In genomic region chr5:172005708-172006377, GRCh38 we compare ENCODE assay signal across 8 cellular contexts. TPM values are rescaled to one million over a fixed set of nuclear protein-coding genes. Genes with fewer than 3 reads are reported as not detected.
DNase-seq lines count a peak whose midpoint lies in the region; ATAC-seq and TF ChIP-seq lines count a peak whose summit lies in the region.

No MANE protein-coding gene starts in this region.

- POLR2A ChIA-PET in HEK293T (lab: Yijun Ruan, JAX): interaction anchor here (0.6 to 4.2 kb wide), 20 partner anchors 9 to 618 kb away, joined by 3 to 29 read pairs (median 8); partner anchors contain the start of gene NPM1
- POLR2A ChIA-PET in Panc1 (lab: Charles Lee): interaction anchor here (0.5 to 0.7 kb wide), 2 partner anchors 69 to 74 kb away, joined by 6 to 9 read pairs; no protein-coding TSS in a partner anchor

- in situ Hi-C loops in Panc1 (cut with HindIII; ENCODE audit: low pct_unique_long_range_greater_than_20kb, low sequenced_read_pairs): no loop called here

- no peaks in the 10 kb centered on the region for H3K27me3 ChIP-seq in Panc1 (ENCODE audit: control insufficient read depth, insufficient read depth, low read length)
- H3K27me3 ChIP-seq in adrenal gland: no peaks in the 10 kb centered on the region
- H3K27me3 ChIP-seq in right cardiac atrium (ENCODE audit: control insufficient read depth, insufficient read depth): no peaks in the 10 kb centered on the region
- no peaks in the 10 kb centered on the region for H3K27me3 ChIP-seq in psoas muscle (ENCODE audit: insufficient read depth in 3 of 3, low read length in 2 of 3)

- H3K4me1 ChIP-seq in Panc1 (ENCODE audit: control insufficient read depth, insufficient read depth, low read length): peaks cover 54% of the 10 kb centered on the region
- peaks cover 37 to 51% of the 10 kb centered on the region in 2 donors for H3K4me1 ChIP-seq in adrenal gland (replicated peaks in 1 of 2)
- H3K4me1 ChIP-seq in right cardiac atrium (ENCODE audit: control insufficient read depth, insufficient read depth, low read length): peaks cover 3% of the 10 kb centered on the region
- H3K4me1 ChIP-seq in psoas muscle: peaks cover 39% of the 10 kb centered on the region

- no TSS peak for BruUV-seq in Panc1 (replicated peaks; lab: Mats Ljungman, UMichigan)

- peak overlapping the region; percentile 99 for H3K27ac ChIP-seq in Panc1 (ENCODE audit: low read length)
- H3K27ac ChIP-seq in adrenal gland: peak overlapping the region; percentile 91 to 98 (median 97)
- H3K27ac ChIP-seq in right cardiac atrium (ENCODE audit: low read length): peak overlapping the region; percentile 96
- peak overlapping the region; percentile 98 for H3K27ac ChIP-seq in psoas muscle

- 0 to 1% (median 0%) methylated on average over 34 to 38 of the region's 38 CpGs for WGBS in adrenal gland, 4 donors
- under 1% methylated on average over 38 of the region's 38 CpGs for WGBS in right cardiac atrium
- 0 to 2% (median 1%) methylated on average over 33 to 38 of the region's 38 CpGs for WGBS in psoas muscle, 3 donors

- CTCF ChIA-PET in HEK293T (lab: Yijun Ruan, JAX) (interaction anchor here (0.9 to 3.7 kb wide), 3 partner anchors 9 to 97 kb away, joined by 3 to 22 read pairs (median 3); no protein-coding TSS in a partner anchor), Panc1 (lab: Charles Lee) (interaction anchor here (0.6 to 2.9 kb wide), 4 partner anchors 22 to 94 kb away, joined by 4 to 21 read pairs (median 8); no protein-coding TSS in a partner anchor)

- TF ChIP-seq CTCF in Panc1 (IDR thresholded peaks at IDR 0.05) (no peak), adrenal gland (IDR thresholded peaks at IDR 0.05) (no peak), psoas muscle (IDR thresholded peaks at IDR 0.05) (no peak)

- H3K4me3 ChIP-seq in Panc1 (ENCODE audit: low read depth in 2 of 2, low read length in 2 of 2): peak overlapping the region; percentile 99 to 100
- peak overlapping the region; percentile 43 to 87 (median 77) for H3K4me3 ChIP-seq in adrenal gland
- peak overlapping the region; percentile 67 for H3K4me3 ChIP-seq in right cardiac atrium (ENCODE audit: low read length)
- peak overlapping the region; percentile 96 for H3K4me3 ChIP-seq in psoas muscle

- H3K9me3 ChIP-seq in Panc1 (ENCODE audit: control insufficient read depth, insufficient read depth, low read depth, low read length) (no peaks in the 10 kb centered on the region), adrenal gland (replicated peaks in 1 of 3) (no peaks in the 10 kb centered on the region), right cardiac atrium (ENCODE audit: control insufficient read depth, low read length) (no peaks in the 10 kb centered on the region), psoas muscle (no peaks in the 10 kb centered on the region)

- DNase-seq in ELR (ENCODE audit: low read depth) (peak; percentile 51), HEK293T (ENCODE audit: extremely low spot score) (peak; percentile 28), Panc1 (ENCODE audit: low read depth, low spot score) (no peak), adrenal gland (peak; percentile 25 to 64 (median 48)), right cardiac atrium (peak in 2 of 3 donors; percentile 22 to 61), psoas muscle (peak in 1 of 2 donors; percentile 56), NCI-H1694 (lab: John Stamatoyannopoulos, UW) (no peak)

- H3K36me3 ChIP-seq in Panc1 (ENCODE audit: control insufficient read depth, insufficient read depth, low read length) (peaks cover 14% of the 10 kb centered on the region), adrenal gland (replicated peaks in 1 of 2) (no peaks in the 10 kb centered on the region), psoas muscle (ENCODE audit: insufficient read depth in 1 of 2, low read depth in 1 of 2) (no peaks in the 10 kb centered on the region)

- no peak for TF ChIP-seq POLR2A in adrenal gland (IDR thresholded peaks at IDR 0.05)

- ATAC-seq in Panc1: peak; percentile 4; the same call in 1 of the 2 replicates
- peak; percentile 27 to 32 for ATAC-seq in right cardiac atrium
- ATAC-seq in psoas muscle: peak; percentile 6 to 34 (median 15)
- no peak for ATAC-seq in GM21786 (IDR thresholded peaks at IDR 0.05; ENCODE audit: unreplicated experiment)

- intact Hi-C loops in Panc1 (cut with micrococcal nuclease; ENCODE audit: unreplicated experiment): loop anchor here (5.0 kb wide), 1 partner anchor 79 kb away; no protein-coding TSS in a partner anchor
- intact Hi-C loops in adrenal gland (cut with DNase I): loop anchor here in 1 of 2 donors (10.0 kb wide), 1 partner anchor 91 kb away; no protein-coding TSS in a partner anchor
- intact Hi-C loops in right cardiac atrium (cut with DNase I): loop anchor here in 3 of 4 donors (10.0 kb wide), 2 partner anchors 81 to 91 kb away; no protein-coding TSS in a partner anchor
- intact Hi-C loops in psoas muscle (cut with DNase I): loop anchor here in 1 of 2 donors (10.0 kb wide), 1 partner anchor 91 kb away; no protein-coding TSS in a partner anchor

TF ChIP-seq in HEK293T, 16 proteins besides CTCF, POLR2A, EP300 and RAD21:
- TF ChIP-seq FOXM1 (IDR thresholded peaks at IDR 0.05; ENCODE audit: borderline replicate concordance) (no peak), HDGF (IDR thresholded peaks at IDR 0.05; ENCODE audit: borderline replicate concordance) (no peak), NFRKB (IDR thresholded peaks at IDR 0.05) (no peak), LEF1 (IDR thresholded peaks at IDR 0.05; ENCODE audit: borderline replicate concordance) (no peak), FOXA1 (IDR thresholded peaks at IDR 0.05) (no peak), BHLHE40 (IDR thresholded peaks at IDR 0.05; ENCODE audit: borderline replicate concordance) (no peak), FOXK2 (IDR thresholded peaks at IDR 0.05) (no peak), SUZ12 (IDR thresholded peaks at IDR 0.05) (no peak), ZNF384 (IDR thresholded peaks at IDR 0.05) (no peak), ARNT (IDR thresholded peaks at IDR 0.05) (no peak), ELF4 (IDR thresholded peaks at IDR 0.05) (no peak)
TF ChIP-seq in HEK293T: peak in this region for 0.

RNA-seq across cellular contexts. Expression of gene FBXW11, which starts 0.6 kb away (rescaled TPM):
- total RNA-seq in Panc1 (2021; ENCODE audit: unreplicated experiment) (111 TPM), adrenal gland (10 to 100 TPM; 41.7 to 89.0 (median 71.6) TPM), right cardiac atrium (10 to 100 TPM; 62.3 to 70.7 (median 67.3) TPM), psoas muscle (10 to 100 TPM; 42.7 to 62.8 (median 55.5) TPM)
- polyA plus RNA-seq in Panc1 (2012; ENCODE audit: insufficient read length): 49.1 TPM
- polyA plus RNA-seq in adrenal gland (10 to 100 TPM in 2 of 3 donors, 1 to 10 TPM in 1; 6.8 to 51.6 (median 11.1) TPM), right cardiac atrium (15.8 TPM), psoas muscle (10 to 100 TPM; 14.7 to 50.1 (median 33.8) TPM)

Comparison
In these comparisons a context has a peak if more than half of its experiments do, and no peak if none do; other contexts are left out.
1. DNase-seq: peak in ELR (single experiment), HEK293T (single experiment), adrenal gland (7 of 7) and right cardiac atrium (2 of 3); none in Panc1 (single experiment) and NCI-H1694 (single experiment).
2. Peak in every context shown above with its lines, with median percentiles within 50 percentile points of each other: H3K27ac ChIP-seq and H3K4me3 ChIP-seq.